8 cellular contexts compared by ENCODE assay signal in genomic region chr2:19361325-19361990, GRCh38. TPM values are rescaled to one million over a fixed set of nuclear protein-coding genes. Genes with fewer than 3 reads are reported as not detected.
DNase-seq lines count a peak whose midpoint lies in the region; ATAC-seq lines count a peak whose summit lies in the region.

No MANE protein-coding gene starts in this region.

- WGBS in ectodermal cell, 2 experiments: 1 to 2% methylated on average over 50 to 51 of the region's 51 CpGs

- intact Hi-C loops in Right ventricle myocardium inferior (cut with DNase I): loop anchor here (5.0 kb wide), 3 partner anchors 306 to 479 kb away; no protein-coding TSS in a partner anchor
- intact Hi-C loops in cardiac septum (cut with DNase I): loop anchor here (5.0 kb wide), 1 partner anchor 924 kb away; no protein-coding TSS in a partner anchor

- peak; percentile 26 for ATAC-seq in Right ventricle myocardium inferior

- DNase-seq in Right ventricle myocardium inferior (ENCODE audit: missing footprints) (peak; percentile 76), cardiac septum (ENCODE audit: low spot score) (no peak), T1000 (lab: John Stamatoyannopoulos, UW) (no peak), pons (ENCODE audit: low spot score) (no peak), NCI-H1694 treated with DMSO at 0.1 percent for 48 hours (lab: John Stamatoyannopoulos, UW) (no peak), SKM-1 (lab: John Stamatoyannopoulos, UW; ENCODE audit: unreplicated experiment) (no peak)

- H3K9ac ChIP-seq in mucosa of stomach (ENCODE audit: low read length): peak overlapping the region; percentile 48

- H3K9me3 ChIP-seq in ectodermal cell (ENCODE audit: control insufficient read depth, low read length) (no peaks in the 10 kb centered on the region), mucosa of stomach (ENCODE audit: control insufficient read depth, low read length) (no peaks in the 10 kb centered on the region)

- H3K4me1 ChIP-seq in ectodermal cell (ENCODE audit: control insufficient read depth, insufficient read depth, low read length) (peaks cover 28% of the 10 kb centered on the region), mucosa of stomach (ENCODE audit: control insufficient read depth, insufficient read depth, low read length) (peaks cover 28% of the 10 kb centered on the region)

- no peak overlapping the region for H3K27ac ChIP-seq in ectodermal cell (ENCODE audit: insufficient read depth, low read depth, low read length, poor library complexity, severe bottlenecking)

- H3K4me3 ChIP-seq in ectodermal cell (ENCODE audit: insufficient read depth, low read depth, low read length) (peak overlapping the region; percentile 22), mucosa of stomach (ENCODE audit: low read length) (peak overlapping the region; percentile 58)

- H3K36me3 ChIP-seq in ectodermal cell (ENCODE audit: control insufficient read depth, insufficient read depth, low read length) (no peaks in the 10 kb centered on the region), mucosa of stomach (ENCODE audit: control insufficient read depth, insufficient read depth, low read length) (no peaks in the 10 kb centered on the region)

- H3K27me3 ChIP-seq in ectodermal cell (ENCODE audit: control insufficient read depth, insufficient read depth, low read length, poor library complexity, severe bottlenecking) (peaks cover 99% of the 10 kb centered on the region), mucosa of stomach (ENCODE audit: control insufficient read depth, insufficient read depth, low read length) (peaks cover 64% of the 10 kb centered on the region)

RNA-seq across cellular contexts. Expression of gene OSR1, which starts 3.0 kb away (rescaled TPM):
- total RNA-seq in Right ventricle myocardium inferior (6.3 TPM), cardiac septum (1.4 TPM)
- 0.96 TPM for polyA plus RNA-seq in ectodermal cell (2013, experiment 1 of 4)
- 0.36 TPM for polyA plus RNA-seq in ectodermal cell (2013, experiment 2 of 4)
- polyA plus RNA-seq in ectodermal cell (2013, experiment 3 of 4): 0.48 TPM
- 0.53 TPM for polyA plus RNA-seq in ectodermal cell (2013, experiment 4 of 4)
